In the genomic region with DNA sequence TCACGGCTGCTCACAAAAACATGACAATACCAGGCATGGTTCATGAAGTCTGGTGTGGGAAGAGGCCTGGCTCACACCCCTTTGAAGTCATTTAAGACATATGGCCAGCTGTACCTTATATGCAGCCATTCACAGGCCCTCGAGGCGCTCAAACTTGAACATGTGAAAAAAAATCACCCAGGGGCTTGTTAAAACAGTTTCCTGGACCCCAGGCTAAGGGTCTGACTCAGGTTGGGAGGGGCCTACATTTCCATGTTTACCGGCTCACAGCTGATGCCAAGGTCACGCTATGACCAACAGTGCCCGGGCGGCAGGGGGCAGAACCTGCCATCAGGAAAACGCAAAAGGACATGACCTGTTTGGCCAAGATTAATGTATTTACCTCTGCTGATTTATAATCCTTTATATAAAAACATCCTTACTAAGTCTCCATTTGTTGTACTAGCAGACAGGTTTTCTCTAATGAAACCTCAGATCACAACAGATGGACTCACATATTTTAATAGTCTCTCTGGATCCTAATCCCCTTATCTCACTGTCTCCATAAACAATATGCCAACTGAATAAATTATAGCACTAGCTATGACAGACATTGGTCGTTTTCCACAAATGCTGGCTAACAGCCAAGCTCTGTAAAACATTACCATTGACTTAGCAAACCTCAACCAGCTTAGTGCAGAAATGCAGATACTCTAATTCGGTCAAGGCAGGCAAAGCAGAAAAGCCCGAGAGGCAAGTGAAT, we compare ENCODE assay signal across 1 cellular context.
TF ChIP-seq lines count a peak whose summit lies in the region.

No MANE protein-coding gene starts in this region.

TF ChIP-seq in IMR-90, 13 proteins besides CTCF, POLR2A, EP300 and RAD21 (continued from another document):
- TF ChIP-seq, protein P1, sequence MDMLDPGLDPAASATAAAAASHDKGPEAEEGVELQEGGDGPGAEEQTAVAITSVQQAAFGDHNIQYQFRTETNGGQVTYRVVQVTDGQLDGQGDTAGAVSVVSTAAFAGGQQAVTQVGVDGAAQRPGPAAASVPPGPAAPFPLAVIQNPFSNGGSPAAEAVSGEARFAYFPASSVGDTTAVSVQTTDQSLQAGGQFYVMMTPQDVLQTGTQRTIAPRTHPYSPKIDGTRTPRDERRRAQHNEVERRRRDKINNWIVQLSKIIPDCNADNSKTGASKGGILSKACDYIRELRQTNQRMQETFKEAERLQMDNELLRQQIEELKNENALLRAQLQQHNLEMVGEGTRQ (IDR thresholded peaks at IDR 0.05; ENCODE audit: low read depth, low read length): no peak
- TF ChIP-seq CHD1 (IDR thresholded peaks at IDR 0.05; ENCODE audit: low read depth, low read length) (no peak), MAFK (IDR thresholded peaks at IDR 0.05; ENCODE audit: low read depth, low read length) (no peak), MAZ (IDR thresholded peaks at IDR 0.05; ENCODE audit: borderline replicate concordance, low read depth, low read length) (no peak), SMC3 (IDR thresholded peaks at IDR 0.05; ENCODE audit: low read depth, low read length) (no peak), BHLHE40 (IDR thresholded peaks at IDR 0.05; ENCODE audit: low read depth, low read length) (no peak)
